In the genomic region with DNA sequence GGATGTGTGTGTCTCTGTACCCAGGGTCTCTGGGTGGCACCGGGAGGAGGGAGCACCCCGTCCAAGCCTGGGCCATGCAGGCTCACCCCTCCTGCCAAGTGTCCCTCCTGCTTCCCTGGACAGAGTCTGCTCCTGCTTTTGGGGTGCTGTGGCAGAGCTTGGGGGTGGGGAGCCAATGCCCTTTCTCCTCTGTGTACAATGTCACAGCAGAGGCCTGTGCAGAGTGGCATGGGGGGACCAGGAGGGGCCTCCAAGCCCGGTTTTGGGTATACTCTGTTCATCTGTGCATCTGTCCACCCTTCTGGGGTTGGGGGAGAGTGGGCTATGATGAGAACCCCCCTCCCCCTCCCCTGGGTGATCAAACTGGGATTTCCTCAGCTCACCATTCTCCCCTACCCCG, we compare ENCODE assay signal across 23 cellular contexts.
"Had no signal": no experiment of that assay in that cellular context is flagged by ENCODE, and none has a peak within 500 bp of the region (broad histone marks: within the 10 kb centered on the region; RNA-seq: fewer than 3 reads in every experiment).

No MANE protein-coding gene starts in this region.

- H3K36me3 ChIP-seq: neutrophil had no signal

- H3K4me3 ChIP-seq: gastroesophageal sphincter, heart right ventricle, sigmoid colon, spleen, thyroid gland had no signal

- FAIRE-seq: bronchial epithelial cell had no signal

- H3K27ac Mint-ChIP-seq: activated CD8-positive, alpha-beta T cell treated with anti-CD3 and anti-CD28 coated beads for 36 hours; activated T-helper 2 cell treated with anti-CD3 and anti-CD28 coated beads, Interferon-gamma antibody, Interleukin-2, Interleukin-4, amounts not matched to agents 10 μg/mL and 5 μg/mL and 100 μg/mL, durations not matched to agents 14 hours and 24 hours and 36 hours had no signal

- H3K4me1 ChIP-seq: gastroesophageal sphincter, heart right ventricle, parathyroid adenoma, sigmoid colon, spleen, thyroid gland had no signal

- H3K27ac ChIP-seq: gastroesophageal sphincter, heart right ventricle, neutrophil, parathyroid adenoma, sigmoid colon, spleen, thyroid gland had no signal

- H3K27me3 ChIP-seq: heart right ventricle, sigmoid colon, thyroid gland had no signal

- H3K4me3 Mint-ChIP-seq: activated CD4-positive, alpha-beta T cell treated with anti-CD3 and anti-CD28 coated beads, Interleukin-2, amount 10 ng/mL, durations not matched to agents 24 days and 14 days; activated CD8-positive, alpha-beta T cell treated with anti-CD3 and anti-CD28 coated beads for 36 hours; immature natural killer cell; T-cell had no signal

- H3K27me3 Mint-ChIP-seq: activated CD4-positive, alpha-beta T cell treated with anti-CD3 and anti-CD28 coated beads, Interleukin-2, amount 10 ng/mL, durations not matched to agents 24 days and 14 days; activated CD8-positive, alpha-beta T cell treated with anti-CD3 and anti-CD28 coated beads for 36 hours had no signal

- H3K9me3 Mint-ChIP-seq: activated CD4-positive, alpha-beta T cell treated with anti-CD3 and anti-CD28 coated beads, Interleukin-2, amount 10 ng/mL, durations not matched to agents 24 days and 14 days; activated CD8-positive, alpha-beta T cell treated with anti-CD3 and anti-CD28 coated beads for 36 hours; activated T-helper 2 cell treated with anti-CD3 and anti-CD28 coated beads, Interferon-gamma antibody, Interleukin-2, Interleukin-4, amounts not matched to agents 10 μg/mL and 5 μg/mL and 100 μg/mL, durations not matched to agents 14 hours and 24 hours and 36 hours; immature natural killer cell; T-cell had no signal

- DNase-seq: activated CD4-positive, alpha-beta T cell treated with anti-CD3 and anti-CD28 coated beads, Interleukin-2, amount 10 ng/mL, durations not matched to agents 24 days and 14 days; activated CD4-positive, CD25-positive, alpha-beta regulatory T cell; activated CD8-positive, alpha-beta T cell treated with anti-CD3 and anti-CD28 coated beads for 36 hours; activated naive CD4-positive, alpha-beta T cell treated with Interleukin-2 at 50 U/mL for 16 hours; activated T-cell treated with anti-CD3 and anti-CD28 coated beads, Interleukin-2, amount 50 U/mL, for 1 hour; aorta; effector CD8-positive, alpha-beta T cell; heart right ventricle; immature natural killer cell; kidney glomerular epithelial cell; left ventricle myocardium superior; sigmoid colon; spleen; stimulated activated CD4-positive, alpha-beta T cell treated with anti-CD3 and anti-CD28 coated beads, Interleukin-4, amount 100 ng/mL, for 4 hours; stimulated activated naive CD4-positive, alpha-beta T cell; T-cell; thyroid gland had no signal

- ATAC-seq: activated CD8-positive, alpha-beta T cell treated with anti-CD3 and anti-CD28 coated beads for 36 hours; esophagus mucosa; gastroesophageal sphincter; heart right ventricle; left ventricle myocardium superior; T-cell had no signal

- H3K9me3 ChIP-seq: gastroesophageal sphincter, heart right ventricle, neutrophil, sigmoid colon, spleen, thyroid gland had no signal
